ENCODE assay signal across 12 cellular contexts in the genomic region with DNA sequence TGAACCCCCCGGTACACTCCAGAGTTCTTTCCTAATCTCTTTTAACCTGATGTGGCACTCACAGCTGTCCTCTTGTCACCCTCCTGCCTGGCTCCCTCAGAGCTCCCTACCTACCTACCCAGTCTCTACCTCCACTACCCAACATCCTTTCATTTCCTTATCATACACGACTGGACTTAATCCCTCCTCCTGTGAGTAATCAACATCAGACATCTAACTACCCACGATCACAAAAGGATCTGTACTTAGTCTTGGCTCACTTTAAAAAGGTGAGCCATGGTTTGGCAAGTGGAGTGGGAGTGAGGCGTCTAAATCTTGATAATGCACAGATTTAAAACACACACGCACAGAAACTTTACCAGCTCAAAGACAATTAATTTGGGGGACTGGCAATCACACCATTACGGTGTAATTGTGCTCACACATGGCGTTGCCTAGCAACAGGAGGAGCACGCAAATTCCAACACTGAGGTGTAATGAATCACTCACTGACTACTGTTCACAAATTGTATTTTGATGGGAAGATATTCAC.
DNase-seq lines count a peak whose midpoint lies in the region; ATAC-seq and TF ChIP-seq lines count a peak whose summit lies in the region.
"Had no signal": no experiment of that assay in that cellular context is flagged by ENCODE, and none has a peak within 500 bp of the region (broad histone marks: within the 10 kb centered on the region; RNA-seq: fewer than 3 reads in every experiment).

No MANE protein-coding gene starts in this region.

- H3K36me3 ChIP-seq in HUES48 (ENCODE audit: control insufficient read depth, insufficient read depth, low read length) (no peaks in the 10 kb centered on the region), body of pancreas (replicated peaks in 1 of 2; ENCODE audit: insufficient read depth in 1 of 2, low read depth in 2 of 2) (no peaks in the 10 kb centered on the region)

- in situ Hi-C loops in Caki2 (cut with HindIII; ENCODE audit: low pct_unique_long_range_greater_than_20kb, low sequenced_read_pairs), result no loop called here

- intact Hi-C loops in body of pancreas (cut with DNase I), result no loop called here

- no peak overlapping the region for H3K4me3 ChIP-seq in HUES48 (ENCODE audit: low read depth, low read length)
- no peak overlapping the region for H3K4me3 ChIP-seq in body of pancreas

- H3K9ac ChIP-seq in HUES48 (ENCODE audit: low read depth, low read length), result no peak overlapping the region

- H3K4me1 ChIP-seq in HUES48 (ENCODE audit: control insufficient read depth, insufficient read depth, low read length), result 0 out of 2 replicates have a peak, but pooled peaks cover 8% of the 10 kb centered on the region
- H3K4me1 ChIP-seq in body of pancreas, result no peaks in the 10 kb centered on the region

- H3K9me3 ChIP-seq in HUES48 (ENCODE audit: control insufficient read depth, insufficient read depth, low read length) (no peaks in the 10 kb centered on the region), body of pancreas (no peaks in the 10 kb centered on the region)

- no peak for TF ChIP-seq CTCF in body of pancreas (IDR thresholded peaks at IDR 0.05)

- DNase-seq in Caki2 (ENCODE audit: low read depth) (peak; percentile 34), body of pancreas (peak in 3 of 4 donors; percentile 40 to 46 (median 44)), kidney tubule cell (ENCODE audit: low spot score) (peak; percentile 92), NCI-H2107 treated with DMSO at 0.1 percent for 48 hours (lab: John Stamatoyannopoulos, UW; ENCODE audit: unreplicated experiment) (no peak), cerebellum (ENCODE audit: low spot score) (no peak), C1 segment of cervical spinal cord (lab: John Stamatoyannopoulos, UW) (no peak)
- DNase-seq: CD4-positive, alpha-beta memory T cell; NCI-H2029; RPMI8226; stimulated activated CD4-positive, alpha-beta T cell treated with anti-CD3 and anti-CD28 coated beads, Interleukin-1b, Interleukin-23, amount 100 ng/mL, for 48 hours had no signal

- ATAC-seq in body of pancreas (peak; percentile 79), HG03342 (IDR thresholded peaks at IDR 0.05; ENCODE audit: unreplicated experiment) (no peak)

- H3K27ac ChIP-seq in HUES48 (ENCODE audit: low read depth, low read length), result peak overlapping the region; percentile 22
- peak overlapping the region; percentile 25 to 51 (median 46) for H3K27ac ChIP-seq in body of pancreas

- H3K27me3 ChIP-seq in HUES48 (ENCODE audit: control insufficient read depth, insufficient read depth, low read length) (no peaks in the 10 kb centered on the region), body of pancreas (no peaks in the 10 kb centered on the region)

- TF ChIP-seq POLR2A in body of pancreas (IDR thresholded peaks at IDR 0.05), result no peak

- 28 to 35% methylated on average over 8 of the region's 8 CpGs for WGBS in body of pancreas, 2 donors

Comparison
In these comparisons a context has a peak if more than half of its experiments do, and no peak if none do; other contexts are left out.
1. DNase-seq: peak in Caki2 (single experiment), body of pancreas (3 of 4) and kidney tubule cell (single experiment); none in NCI-H2107 treated with DMSO at 0.1 percent for 48 hours (single experiment), cerebellum (single experiment) and C1 segment of cervical spinal cord (0 of 14).